ENCODE assay signal across 17 cellular contexts in genomic region chr2:217688494-217688893, GRCh38.
"Had no signal": no experiment of that assay in that cellular context is flagged by ENCODE, and none has a peak within 500 bp of the region (broad histone marks: within the 10 kb centered on the region; RNA-seq: fewer than 3 reads in every experiment).

No MANE protein-coding gene starts in this region.

- H3K4me3 ChIP-seq: mucosa of descending colon, SK-N-MC had no signal

- H3K27me3 Mint-ChIP-seq: activated CD8-positive, alpha-beta T cell treated with anti-CD3 and anti-CD28 coated beads for 36 hours; activated naive CD8-positive, alpha-beta T cell treated with anti-CD3 and anti-CD28 coated beads, Interleukin-2, amount 10 ng/mL, durations not matched to agents 7 days and 5 days had no signal

- H3K4me1 Mint-ChIP-seq: activated naive CD8-positive, alpha-beta T cell treated with anti-CD3 and anti-CD28 coated beads, Interleukin-2, amount 10 ng/mL, durations not matched to agents 7 days and 5 days; natural killer cell; T-cell had no signal

- H3K36me3 Mint-ChIP-seq: activated naive CD8-positive, alpha-beta T cell treated with anti-CD3 and anti-CD28 coated beads, Interleukin-2, amount 10 ng/mL, durations not matched to agents 7 days and 5 days; natural killer cell; T-cell had no signal

- DNase-seq: activated CD8-positive, alpha-beta memory T cell treated with anti-CD3 and anti-CD28 coated beads, Interleukin-2, amount 50 U/mL, for 4 hours; activated CD8-positive, alpha-beta T cell treated with anti-CD3 and anti-CD28 coated beads for 36 hours; activated gamma-delta T cell treated with Interleukin-2 at 50 U/mL for 16 hours; activated naive CD8-positive, alpha-beta T cell treated with anti-CD3 and anti-CD28 coated beads, Interleukin-2, amount 10 ng/mL, durations not matched to agents 7 days and 5 days; activated T-cell treated with anti-CD3 and anti-CD28 coated beads, Interleukin-2, amount 50 U/mL, for 72 hours; anterior cingulate cortex; effector CD4-positive, alpha-beta T cell; hypothalamus; left cardiac atrium; mucosa of descending colon; natural killer cell; occipital lobe; stimulated activated CD4-positive, alpha-beta T cell treated with anti-CD3 and anti-CD28 coated beads, Interleukin-4, amount 100 ng/mL, for 24 hours; T-cell; T1000 had no signal

- H3K9me3 Mint-ChIP-seq: activated CD8-positive, alpha-beta T cell treated with anti-CD3 and anti-CD28 coated beads for 36 hours; activated T-cell treated with anti-CD3 and anti-CD28 coated beads, Interleukin-2, amount 50 U/mL, for 72 hours; natural killer cell; T-cell had no signal

- H3K4me3 Mint-ChIP-seq: activated CD8-positive, alpha-beta T cell treated with anti-CD3 and anti-CD28 coated beads for 36 hours; activated naive CD8-positive, alpha-beta T cell treated with anti-CD3 and anti-CD28 coated beads, Interleukin-2, amount 10 ng/mL, durations not matched to agents 7 days and 5 days; activated T-cell treated with anti-CD3 and anti-CD28 coated beads, Interleukin-2, amount 50 U/mL, for 72 hours; natural killer cell; T-cell had no signal

- H3K27ac ChIP-seq: SK-N-MC, VCaP had no signal

- H3K9me3 ChIP-seq: mucosa of descending colon had no signal

- H3K27ac Mint-ChIP-seq: activated CD8-positive, alpha-beta T cell treated with anti-CD3 and anti-CD28 coated beads for 36 hours; activated naive CD8-positive, alpha-beta T cell treated with anti-CD3 and anti-CD28 coated beads, Interleukin-2, amount 10 ng/mL, durations not matched to agents 7 days and 5 days; activated T-cell treated with anti-CD3 and anti-CD28 coated beads, Interleukin-2, amount 50 U/mL, for 72 hours; natural killer cell; T-cell had no signal

- ATAC-seq: activated CD8-positive, alpha-beta T cell treated with anti-CD3 and anti-CD28 coated beads for 36 hours; activated T-cell treated with anti-CD3 and anti-CD28 coated beads, Interleukin-2, amount 50 U/mL, for 72 hours; left cardiac atrium; mucosa of descending colon; natural killer cell; T-cell had no signal
